ENCODE assay signal across 1 cellular context in the genomic region with DNA sequence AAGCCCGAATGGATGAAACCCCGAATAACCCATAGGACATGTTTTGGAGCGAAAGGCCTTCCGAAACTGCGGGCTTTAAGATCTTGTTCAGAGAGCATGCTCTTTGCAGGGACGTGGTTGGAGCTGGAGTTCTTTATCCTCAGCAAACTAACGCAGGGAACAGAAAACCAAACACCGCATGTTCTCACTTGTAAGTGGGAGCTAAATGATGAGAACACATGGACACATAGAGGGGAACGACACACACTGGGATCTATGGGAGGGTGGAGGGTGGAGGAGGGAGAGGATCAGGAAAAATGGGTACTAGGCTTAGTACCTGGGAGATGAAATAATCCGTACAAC.
TF ChIP-seq lines count a peak whose summit lies in the region.

No MANE protein-coding gene starts in this region.

TF ChIP-seq in GM23338, 12 proteins besides CTCF, POLR2A, EP300 and RAD21 (continued from another document):
- TF ChIP-seq, protein P1, sequence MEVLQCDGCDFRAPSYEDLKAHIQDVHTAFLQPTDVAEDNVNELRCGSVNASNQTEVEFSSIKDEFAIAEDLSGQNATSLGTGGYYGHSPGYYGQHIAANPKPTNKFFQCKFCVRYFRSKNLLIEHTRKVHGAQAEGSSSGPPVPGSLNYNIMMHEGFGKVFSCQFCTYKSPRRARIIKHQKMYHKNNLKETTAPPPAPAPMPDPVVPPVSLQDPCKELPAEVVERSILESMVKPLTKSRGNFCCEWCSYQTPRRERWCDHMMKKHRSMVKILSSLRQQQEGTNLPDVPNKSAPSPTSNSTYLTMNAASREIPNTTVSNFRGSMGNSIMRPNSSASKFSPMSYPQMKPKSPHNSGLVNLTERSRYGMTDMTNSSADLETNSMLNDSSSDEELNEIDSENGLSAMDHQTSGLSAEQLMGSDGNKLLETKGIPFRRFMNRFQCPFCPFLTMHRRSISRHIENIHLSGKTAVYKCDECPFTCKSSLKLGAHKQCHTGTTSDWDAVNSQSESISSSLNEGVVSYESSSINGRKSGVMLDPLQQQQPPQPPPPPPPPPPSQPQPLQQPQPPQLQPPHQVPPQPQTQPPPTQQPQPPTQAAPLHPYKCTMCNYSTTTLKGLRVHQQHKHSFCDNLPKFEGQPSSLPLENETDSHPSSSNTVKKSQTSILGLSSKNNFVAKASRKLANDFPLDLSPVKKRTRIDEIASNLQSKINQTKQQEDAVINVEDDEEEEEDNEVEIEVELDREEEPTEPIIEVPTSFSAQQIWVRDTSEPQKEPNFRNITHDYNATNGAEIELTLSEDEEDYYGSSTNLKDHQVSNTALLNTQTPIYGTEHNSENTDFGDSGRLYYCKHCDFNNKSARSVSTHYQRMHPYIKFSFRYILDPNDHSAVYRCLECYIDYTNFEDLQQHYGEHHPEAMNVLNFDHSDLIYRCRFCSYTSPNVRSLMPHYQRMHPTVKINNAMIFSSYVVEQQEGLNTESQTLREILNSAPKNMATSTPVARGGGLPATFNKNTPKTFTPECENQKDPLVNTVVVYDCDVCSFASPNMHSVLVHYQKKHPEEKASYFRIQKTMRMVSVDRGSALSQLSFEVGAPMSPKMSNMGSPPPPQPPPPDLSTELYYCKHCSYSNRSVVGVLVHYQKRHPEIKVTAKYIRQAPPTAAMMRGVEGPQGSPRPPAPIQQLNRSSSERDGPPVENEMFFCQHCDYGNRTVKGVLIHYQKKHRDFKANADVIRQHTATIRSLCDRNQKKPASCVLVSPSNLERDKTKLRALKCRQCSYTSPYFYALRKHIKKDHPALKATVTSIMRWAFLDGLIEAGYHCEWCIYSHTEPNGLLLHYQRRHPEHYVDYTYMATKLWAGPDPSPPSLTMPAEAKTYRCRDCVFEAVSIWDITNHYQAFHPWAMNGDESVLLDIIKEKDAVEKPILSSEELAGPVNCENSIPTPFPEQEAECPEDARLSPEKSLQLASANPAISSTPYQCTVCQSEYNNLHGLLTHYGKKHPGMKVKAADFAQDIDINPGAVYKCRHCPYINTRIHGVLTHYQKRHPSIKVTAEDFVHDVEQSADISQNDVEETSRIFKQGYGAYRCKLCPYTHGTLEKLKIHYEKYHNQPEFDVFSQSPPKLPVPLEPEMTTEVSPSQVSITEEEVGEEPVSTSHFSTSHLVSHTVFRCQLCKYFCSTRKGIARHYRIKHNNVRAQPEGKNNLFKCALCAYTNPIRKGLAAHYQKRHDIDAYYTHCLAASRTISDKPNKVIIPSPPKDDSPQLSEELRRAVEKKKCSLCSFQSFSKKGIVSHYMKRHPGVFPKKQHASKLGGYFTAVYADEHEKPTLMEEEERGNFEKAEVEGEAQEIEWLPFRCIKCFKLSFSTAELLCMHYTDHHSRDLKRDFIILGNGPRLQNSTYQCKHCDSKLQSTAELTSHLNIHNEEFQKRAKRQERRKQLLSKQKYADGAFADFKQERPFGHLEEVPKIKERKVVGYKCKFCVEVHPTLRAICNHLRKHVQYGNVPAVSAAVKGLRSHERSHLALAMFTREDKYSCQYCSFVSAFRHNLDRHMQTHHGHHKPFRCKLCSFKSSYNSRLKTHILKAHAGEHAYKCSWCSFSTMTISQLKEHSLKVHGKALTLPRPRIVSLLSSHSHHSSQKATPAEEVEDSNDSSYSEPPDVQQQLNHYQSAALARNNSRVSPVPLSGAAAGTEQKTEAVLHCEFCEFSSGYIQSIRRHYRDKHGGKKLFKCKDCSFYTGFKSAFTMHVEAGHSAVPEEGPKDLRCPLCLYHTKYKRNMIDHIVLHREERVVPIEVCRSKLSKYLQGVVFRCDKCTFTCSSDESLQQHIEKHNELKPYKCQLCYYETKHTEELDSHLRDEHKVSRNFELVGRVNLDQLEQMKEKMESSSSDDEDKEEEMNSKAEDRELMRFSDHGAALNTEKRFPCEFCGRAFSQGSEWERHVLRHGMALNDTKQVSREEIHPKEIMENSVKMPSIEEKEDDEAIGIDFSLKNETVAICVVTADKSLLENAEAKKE (CRISPR knock-in tag; IDR thresholded peaks at IDR 0.05) = no peak
- TF ChIP-seq EZH2 (IDR thresholded peaks at IDR 0.05; ENCODE audit: low read depth, unreplicated experiment) = no peak
- TF ChIP-seq, protein P2, sequence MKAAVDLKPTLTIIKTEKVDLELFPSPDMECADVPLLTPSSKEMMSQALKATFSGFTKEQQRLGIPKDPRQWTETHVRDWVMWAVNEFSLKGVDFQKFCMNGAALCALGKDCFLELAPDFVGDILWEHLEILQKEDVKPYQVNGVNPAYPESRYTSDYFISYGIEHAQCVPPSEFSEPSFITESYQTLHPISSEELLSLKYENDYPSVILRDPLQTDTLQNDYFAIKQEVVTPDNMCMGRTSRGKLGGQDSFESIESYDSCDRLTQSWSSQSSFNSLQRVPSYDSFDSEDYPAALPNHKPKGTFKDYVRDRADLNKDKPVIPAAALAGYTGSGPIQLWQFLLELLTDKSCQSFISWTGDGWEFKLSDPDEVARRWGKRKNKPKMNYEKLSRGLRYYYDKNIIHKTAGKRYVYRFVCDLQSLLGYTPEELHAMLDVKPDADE (IDR thresholded peaks at IDR 0.05) = no peak
